Comparison of ENCODE assay signal across 7 cellular contexts in genomic region chr11:117985953-117986887, GRCh38. TPM values are rescaled to one million over a fixed set of nuclear protein-coding genes. Genes with fewer than 3 reads are reported as not detected.
DNase-seq lines count a peak whose midpoint lies in the region; ATAC-seq and TF ChIP-seq lines count a peak whose summit lies in the region.

TSS of gene IL10RA (plus strand) at chr11:117986394. CDS start at chr11:117986468, 74 bp downstream.

- DNase-seq in HAP-1 (ENCODE audit: low spot score in 2 of 2) (peak; percentile 57 to 84), NCI-H1092 (lab: John Stamatoyannopoulos, UW) (peak; percentile 67), cerebellum (ENCODE audit: low spot score) (peak; percentile 84), left lung (peak; percentile 91 to 98)
- peak; percentile 57 for DNase-seq in activated CD4-positive, CD25-positive, alpha-beta regulatory T cell treated with anti-CD3 and anti-CD28 coated beads, Interleukin-2, amount 50 U/mL, for 16 hours (ENCODE audit: low read depth, low spot score)
- peak; percentile 74 for DNase-seq in stimulated activated CD4-positive, alpha-beta T cell treated with anti-CD3 and anti-CD28 coated beads, Interleukin-2, amount 100 ng/mL, for 4 hours (ENCODE audit: low read depth)

- H3K4me1 ChIP-seq in HAP-1, result peaks cover 8% of the 10 kb centered on the region
- H3K4me1 ChIP-seq in left lung, result peaks cover 0 to 43% of the 10 kb centered on the region in 2 donors

- ATAC-seq in left lung, result peak; percentile 98

- TF ChIP-seq CTCF in GM12874 (IDR thresholded peaks at IDR 0.05; ENCODE audit: insufficient read depth, low read depth, low read length) (0 out of 2 replicates have a peak, but pooled peaks have one; percentile 10), left lung (IDR thresholded peaks at IDR 0.05) (peak in 1 of 2 donors; percentile 13)

- intact Hi-C loops in left lung (cut with DNase I), result no loop called here

- H3K27me3 ChIP-seq in HAP-1 (ENCODE audit: low read depth) (no peaks in the 10 kb centered on the region; the same call in 1 of the 2 replicates), left lung (no peaks in the 10 kb centered on the region)

- no peaks in the 10 kb centered on the region for H3K36me3 ChIP-seq in HAP-1 (replicated peaks)
- H3K36me3 ChIP-seq in left lung, result peaks cover 0 to 33% of the 10 kb centered on the region in 2 donors

- H3K9me3 ChIP-seq in HAP-1, result no peaks in the 10 kb centered on the region
- no peaks in the 10 kb centered on the region for H3K9me3 ChIP-seq in left lung

- H3K4me3 ChIP-seq in HAP-1, result peak within 1 kb of the TSS; percentile 41
- peak within 1 kb of the TSS; percentile 44 to 68 for H3K4me3 ChIP-seq in left lung

- in situ Hi-C loops in HAP-1 (cut with MboI; ENCODE audit: low sequenced_read_pairs), result no loop called here

- peak within 1 kb of the TSS; percentile 83 to 96 for H3K27ac ChIP-seq in left lung

RNA-seq across cellular contexts. Expression of gene IL10RA, which starts in this region (rescaled TPM):
- total RNA-seq in cerebellum, result 3.0 TPM
- 10 to 100 TPM; 21.2 to 56.8 TPM for total RNA-seq in left lung

Comparison
In these comparisons a context has a peak if more than half of its experiments do, and no peak if none do; other contexts are left out.
1. Peak in every context shown above with its lines: DNase-seq, ATAC-seq, H3K4me3 ChIP-seq and H3K27ac ChIP-seq.